In genomic region chr2:105919826-105920225, GRCh38 we compare ENCODE assay signal across 9 cellular contexts.
A peak's percentile ranks its signal among the peaks of the same experiment; 100 is the strongest.
DNase-seq lines count a peak whose midpoint lies in the region; ATAC-seq and TF ChIP-seq lines count a peak whose summit lies in the region.
"Had no signal": no experiment of that assay in that cellular context is flagged by ENCODE, and none has a peak within 500 bp of the region (broad histone marks: within the 10 kb centered on the region; RNA-seq: fewer than 3 reads in every experiment).

No MANE protein-coding gene starts in this region.

- H3K4me3 Mint-ChIP-seq in CD4-positive, alpha-beta T cell, result no peak overlapping the region

- no peaks in the 10 kb centered on the region for H3K27me3 Mint-ChIP-seq in CD4-positive, alpha-beta T cell

- H3K27ac Mint-ChIP-seq in CD4-positive, alpha-beta T cell, result no peak overlapping the region

- peak; percentile 58 for TF ChIP-seq CTCF in CD4-positive, alpha-beta T cell (IDR thresholded peaks at IDR 0.05)
- TF ChIP-seq CTCF in MM.1S (IDR thresholded peaks at IDR 0.05; ENCODE audit: low read length) (peak; percentile 70), right atrium auricular region (IDR thresholded peaks at IDR 0.05) (peak in 1 of 2 donors; percentile 46)

- no peak overlapping the region for H3K27ac ChIP-seq in CD4-positive, alpha-beta T cell (ENCODE audit: low read depth, low read length)
- H3K27ac ChIP-seq in MM.1S (ENCODE audit: low read length), result no peak overlapping the region
- H3K27ac ChIP-seq in right atrium auricular region, result no peak overlapping the region

- no peak overlapping the region for H3K9ac ChIP-seq in MM.1S (ENCODE audit: low read length)

- H4K20me1 ChIP-seq in MM.1S (ENCODE audit: insufficient read depth, low read length), result no peaks in the 10 kb centered on the region

- H3K27me3 ChIP-seq in CD4-positive, alpha-beta T cell (ENCODE audit: control insufficient read depth, insufficient read depth, low read length), result no peaks in the 10 kb centered on the region
- no peaks in the 10 kb centered on the region for H3K27me3 ChIP-seq in MM.1S (replicated peaks; ENCODE audit: insufficient read depth, low read length)
- no peaks in the 10 kb centered on the region for H3K27me3 ChIP-seq in right atrium auricular region

- no peaks in the 10 kb centered on the region for H3K36me3 ChIP-seq in MM.1S (replicated peaks; ENCODE audit: insufficient read depth, low read length)
- no peaks in the 10 kb centered on the region for H3K36me3 ChIP-seq in right atrium auricular region

- H3K9me2 ChIP-seq in MM.1S (replicated peaks; ENCODE audit: insufficient read depth, low read length), result no peaks in the 10 kb centered on the region

- POLR2A ChIA-PET in CD4-positive, alpha-beta T cell (lab: Charles Lee), result interaction anchor here (0.5 to 1.3 kb wide), 3 partner anchors 10 to 311 kb away, joined by 3 to 4 read pairs (median 3); no protein-coding TSS in a partner anchor

- H3K4me3 ChIP-seq in MM.1S (ENCODE audit: low read length) (no peak overlapping the region), right atrium auricular region (no peak overlapping the region)
- H3K4me3 ChIP-seq: lung had no signal

- intact Hi-C loops in CD4-positive, alpha-beta T cell (cut with DNase I, micrococcal nuclease), result loop anchor here (1.0 to 5.0 kb wide), 3 partner anchors 9 to 177 kb away; no protein-coding TSS in a partner anchor

- peaks cover 58% of the 10 kb centered on the region for H3K4me1 Mint-ChIP-seq in CD4-positive, alpha-beta T cell (ENCODE audit: low read depth)

- peaks cover 38% of the 10 kb centered on the region for H3K4me1 ChIP-seq in MM.1S (ENCODE audit: low read length)
- peaks cover 0 to 5% of the 10 kb centered on the region in 2 donors for H3K4me1 ChIP-seq in right atrium auricular region

- no peak overlapping the region for H3K4me2 ChIP-seq in MM.1S (ENCODE audit: low read depth, low read length)

- peaks cover 17% of the 10 kb centered on the region for H3F3A ChIP-seq in MM.1S (ENCODE audit: insufficient read depth, low read length)

- H2AFZ ChIP-seq in MM.1S (ENCODE audit: low read length), result no peak overlapping the region

- peaks cover 17% of the 10 kb centered on the region for H3K36me3 Mint-ChIP-seq in CD4-positive, alpha-beta T cell (ENCODE audit: low read depth)

- H3K9me3 Mint-ChIP-seq in CD4-positive, alpha-beta T cell, result peaks cover 7% of the 10 kb centered on the region

- peak; percentile 39 to 62 (median 48) for DNase-seq in CD4-positive, alpha-beta T cell
- DNase-seq in MM.1S (no peak), activated T-helper 1 cell treated with Interleukin-2 at 50 U/mL for 16 hours (ENCODE audit: low read depth) (peak; percentile 27), right atrium auricular region (ENCODE audit: low spot score) (peak; percentile 47), amniotic stem cell (lab: John Stamatoyannopoulos, UW) (no peak), NCI-H2171 (lab: John Stamatoyannopoulos, UW) (no peak)
- peak; percentile 18 for DNase-seq in stimulated activated CD8-positive, alpha-beta memory T cell treated with anti-CD3 and anti-CD28 coated beads, Interleukin-4, amount 100 ng/mL, for 24 hours (ENCODE audit: low read depth)

- H3K9me3 ChIP-seq in CD4-positive, alpha-beta T cell (ENCODE audit: control insufficient read depth, low read length), result peaks cover 5% of the 10 kb centered on the region
- no peaks in the 10 kb centered on the region for H3K9me3 ChIP-seq in MM.1S (replicated peaks; ENCODE audit: insufficient read depth, low read length)
- H3K9me3 ChIP-seq in right atrium auricular region, result peaks cover 5 to 13% of the 10 kb centered on the region in 2 donors

- CTCF ChIA-PET in CD4-positive, alpha-beta T cell (lab: Charles Lee), result interaction anchor here (1.1 kb wide), 1 partner anchor 137 kb away, joined by 3 read pairs; no protein-coding TSS in a partner anchor

- no peaks in the 10 kb centered on the region for H3K79me2 ChIP-seq in MM.1S (ENCODE audit: low read length)

- ATAC-seq in CD4-positive, alpha-beta T cell (ENCODE audit: poor library complexity), result peak; percentile 56
- no peak for ATAC-seq in HG02610 (IDR thresholded peaks at IDR 0.05; ENCODE audit: unreplicated experiment)

Comparison
In these comparisons a context has a peak if more than half of its experiments do, and no peak if none do; other contexts are left out.
1. DNase-seq: peak in CD4-positive, alpha-beta T cell (10 of 10), activated T-helper 1 cell treated with Interleukin-2 at 50 U/mL for 16 hours (single experiment), right atrium auricular region (single experiment) and stimulated activated CD8-positive, alpha-beta memory T cell treated with anti-CD3 and anti-CD28 coated beads, Interleukin-4, amount 100 ng/mL, for 24 hours (single experiment); none in MM.1S (single experiment), amniotic stem cell (single experiment) and NCI-H2171 (single experiment).